Comparison of ENCODE assay signal across 26 cellular contexts in genomic region chr1:84492726-84493125, GRCh38. TPM values are rescaled to one million over a fixed set of nuclear protein-coding genes. Genes with fewer than 3 reads are reported as not detected.
DNase-seq lines count a peak whose midpoint lies in the region; ATAC-seq and TF ChIP-seq lines count a peak whose summit lies in the region.
"Had no signal": no experiment of that assay in that cellular context is flagged by ENCODE, and none has a peak within 500 bp of the region (broad histone marks: within the 10 kb centered on the region; RNA-seq: fewer than 3 reads in every experiment).

No MANE protein-coding gene starts in this region.

- H3K9me3 ChIP-seq in IMR-90 (ENCODE audit: control insufficient read depth, insufficient read depth, low read length) (no peaks in the 10 kb centered on the region), T-helper 17 cell (ENCODE audit: control insufficient read depth, low read length, poor library complexity, severe bottlenecking) (no peaks in the 10 kb centered on the region)
- H3K9me3 ChIP-seq: body of pancreas, neutrophil, Peyer's patch, SJSA1, testis, uterus had no signal

- no peak overlapping the region for H3K4ac ChIP-seq in IMR-90 (ENCODE audit: low read depth, low read length)

- H3K27ac ChIP-seq in IMR-90 (ENCODE audit: insufficient read depth, low read length): no peak overlapping the region
- H3K27ac ChIP-seq: body of pancreas, epithelial cell of prostate, neutrophil, Peyer's patch, SJSA1, testis, uterus had no signal

- H3K14ac ChIP-seq in IMR-90 (replicated peaks; ENCODE audit: low read depth, low read length): no peak overlapping the region

- no TSS peak for BruUV-seq in IMR-90 (replicated peaks; lab: Mats Ljungman, UMichigan)

- no peak overlapping the region for H2BK20ac ChIP-seq in IMR-90 (ENCODE audit: low read depth, low read length)

- no peak overlapping the region for H4K91ac ChIP-seq in IMR-90 (ENCODE audit: insufficient read depth, low read depth, low read length)

- no peak overlapping the region for H2BK5ac ChIP-seq in IMR-90 (ENCODE audit: low read depth, low read length, poor library complexity, severe bottlenecking)

- H2AK9ac ChIP-seq in IMR-90 (replicated peaks; ENCODE audit: low read depth, low read length, poor library complexity): no peak overlapping the region

- no peak for TF ChIP-seq POLR2A in IMR-90 (IDR thresholded peaks at IDR 0.05; ENCODE audit: low read depth, low read length)

- intact Hi-C loops in IMR-90 (cut with micrococcal nuclease) (no loop called here), left cardiac atrium (cut with DNase I) (no loop called here)

- peaks cover 3% of the 10 kb centered on the region for H3K4me1 ChIP-seq in IMR-90 (ENCODE audit: control insufficient read depth, insufficient read depth, low read length)
- H3K4me1 ChIP-seq: Peyer's patch, SJSA1, testis, uterus had no signal

- ATAC-seq in IMR-90 (ENCODE audit: low read depth) (no peak), T-helper 17 cell (no peak), left cardiac atrium (peak; percentile 36 to 57), HG03097 (IDR thresholded peaks at IDR 0.05; ENCODE audit: low FRiP score, unreplicated experiment) (no peak)
- ATAC-seq: body of pancreas; stimulated activated naive CD8-positive, alpha-beta T cell treated with anti-CD3 and anti-CD28 coated beads, Interleukin-15, Interleukin-2, amounts not matched to agents 100 U/mL and 50 U/mL, for 24 hours had no signal

- no peak for TF ChIP-seq RAD21 in IMR-90 (IDR thresholded peaks at IDR 0.05; ENCODE audit: low read length)

- no peak overlapping the region for H4K5ac ChIP-seq in IMR-90 (ENCODE audit: low read depth, low read length)

- H3K79me1 ChIP-seq in IMR-90 (ENCODE audit: low read depth in 1 of 2, low read length in 2 of 2): peaks cover 13 to 22% of the 10 kb centered on the region in 2 experiments

- H3K9me1 ChIP-seq in IMR-90 (ENCODE audit: insufficient read depth, low read length): peaks cover 3% of the 10 kb centered on the region; the same call in 1 of the 2 replicates

- no peak overlapping the region for H3K9ac ChIP-seq in IMR-90 (ENCODE audit: low read depth, low read length)

- H2AK5ac ChIP-seq in IMR-90 (ENCODE audit: low read depth, low read length): no peak overlapping the region

- WGBS in IMR-90 (ENCODE audit: extremely low coverage in 2 of 2, insufficient read length in 1 of 2), 2 experiments: no CpG with 5 or more reads among the region's 1 CpG

- peaks cover 14% of the 10 kb centered on the region for H3K4me1 Mint-ChIP-seq in T-helper 17 cell

- peaks cover 5% of the 10 kb centered on the region for H3K36me3 Mint-ChIP-seq in T-helper 17 cell (ENCODE audit: low read depth)

- H3K23ac ChIP-seq in IMR-90 (ENCODE audit: low read depth, low read length): no peak overlapping the region

- dilution Hi-C loops in IMR-90 (cut with HindIII; ENCODE audit: low sequenced_read_pairs, unreplicated experiment): no loop called here

- no peak overlapping the region for H3K56ac ChIP-seq in IMR-90 (ENCODE audit: extremely low read depth, insufficient read depth, low read length)

- no peak overlapping the region for H3K4me3 Mint-ChIP-seq in T-helper 17 cell
- H3K4me3 Mint-ChIP-seq: CD4-positive, alpha-beta T cell; naive B cell had no signal

- in situ Hi-C loops in IMR-90 (cut with MboI; ENCODE audit: low sequenced_read_pairs): no loop called here

- no peak overlapping the region for H2AFZ ChIP-seq in IMR-90 (replicated peaks; ENCODE audit: low read length, poor library complexity)

- 0 out of 2 replicates have a peak overlapping the region, but pooled peaks have one; percentile 33 for H3K4me2 ChIP-seq in IMR-90 (ENCODE audit: low read depth, low read length)

- H4K8ac ChIP-seq in IMR-90 (ENCODE audit: low read depth in 2 of 2, low read length in 2 of 2): no peak overlapping the region

- no peak overlapping the region for H2BK15ac ChIP-seq in IMR-90 (ENCODE audit: low read depth, low read length)

- H3K36me3 ChIP-seq in IMR-90 (ENCODE audit: control insufficient read depth, insufficient read depth, low read length): peaks cover 25% of the 10 kb centered on the region

- H3K27ac Mint-ChIP-seq in T-helper 17 cell: peak overlapping the region; percentile 45
- H3K27ac Mint-ChIP-seq: CD4-positive, alpha-beta T cell had no signal

- H3K18ac ChIP-seq in IMR-90 (ENCODE audit: low read depth, low read length): no peak overlapping the region

- no peaks in the 10 kb centered on the region for H4K20me1 ChIP-seq in IMR-90 (ENCODE audit: insufficient read depth, low read length)

- no peak overlapping the region for H2BK120ac ChIP-seq in IMR-90 (ENCODE audit: low read depth, low read length)

- no peaks in the 10 kb centered on the region for H3K27me3 Mint-ChIP-seq in T-helper 17 cell
- H3K27me3 Mint-ChIP-seq: CD4-positive, alpha-beta T cell; naive B cell had no signal

- CTCF ChIA-PET in IMR-90 (lab: Yijun Ruan, JAX): no interaction called here

- DNase-seq in IMR-90: no peak
- DNase-seq in T-helper 17 cell: no peak
- DNase-seq in left cardiac atrium: no peak
- DNase-seq in myocyte (ENCODE audit: low read depth): peak; percentile 56
- no peak for DNase-seq in T-helper 2 cell
- DNase-seq in NCI-H446 treated with DMSO at 0.1 percent for 48 hours (lab: John Stamatoyannopoulos, UW): no peak
- DNase-seq: activated naive CD4-positive, alpha-beta T cell; activated T-cell treated with anti-CD3 and anti-CD28 coated beads, Interleukin-2, amount 50 U/mL, for 48 hours; body of pancreas; CD4-positive, alpha-beta T cell; effector CD4-positive, alpha-beta T cell; head of caudate nucleus; naive B cell; NCI-H1048; NCI-H187 treated with DMSO at 0.1 percent for 48 hours; NCI-H2171 treated with DMSO at 0.1 percent for 48 hours; NCI-H526; Peyer's patch; stimulated activated naive CD8-positive, alpha-beta T cell treated with anti-CD3 and anti-CD28 coated beads, Interleukin-15, Interleukin-2, amounts not matched to agents 100 U/mL and 50 U/mL, for 24 hours; testis; uterus had no signal

- H3K4me3 ChIP-seq in IMR-90 (ENCODE audit: insufficient read depth, low read depth, low read length): no peak overlapping the region
- H3K4me3 ChIP-seq: body of pancreas, Peyer's patch, SJSA1, testis, uterus had no signal

- no peak for TF ChIP-seq CTCF in IMR-90 (conservative IDR thresholded peaks at IDR 0.05; ENCODE audit: low read depth, low read length)

- no peaks in the 10 kb centered on the region for H3K27me3 ChIP-seq in IMR-90 (ENCODE audit: control insufficient read depth, insufficient read depth, low read length)
- H3K27me3 ChIP-seq: body of pancreas, neutrophil, Peyer's patch, SJSA1, testis, uterus had no signal

- POLR2A ChIA-PET in IMR-90 (lab: Charles Lee; ENCODE audit: unreplicated experiment): no interaction called here

TF ChIP-seq in IMR-90, 13 proteins besides CTCF, POLR2A, EP300 and RAD21:
- TF ChIP-seq MXI1 (IDR thresholded peaks at IDR 0.05; ENCODE audit: borderline replicate concordance, low read depth, low read length) (no peak), CEBPB (IDR thresholded peaks at IDR 0.05; ENCODE audit: low read depth, low read length) (peak; percentile 38; the same call in 1 of the 2 replicates)

RNA-seq across cellular contexts. Expression of gene SPATA1, which starts 13.5 kb away (rescaled TPM):
- total RNA-seq in IMR-90 (2012; rRNA removed) (under 0.01 and 0.56 TPM in 2 replicates), T-helper 17 cell (1 to 10 TPM in 1 of 2 donors, not detected in 1; 1.2 TPM), left cardiac atrium (1 to 10 TPM in 1 of 2 donors, under 1 TPM in 1; 0.77 to 2.2 TPM), myocyte (0.19 and 5.9 TPM in 2 replicates)
- polyA plus RNA-seq in IMR-90 (2012; rRNA removed): 0.56 TPM in 1 of 2 replicates, not detected in the other
- polyA plus RNA-seq in IMR-90 (2012; cell fraction: cytosol; rRNA removed): not detected in 2 replicates
- polyA plus RNA-seq in IMR-90 (2012; cell fraction: nucleus; rRNA removed; ENCODE audit: low replicate concordance): 0.42 TPM in 1 of 2 replicates, not detected in the other
- 1.3 TPM for polyA plus RNA-seq in myocyte (2012)
- total RNA-seq: kidney epithelial cell had no signal

RNA-seq across cellular contexts. Expression of gene GNG5, which starts 13.7 kb away (rescaled TPM):
- total RNA-seq in IMR-90 (2012; rRNA removed) (30.8 and 36.4 TPM in 2 replicates), T-helper 17 cell (10 to 100 TPM; 27.6 to 34.8 TPM), left cardiac atrium (100 to 1,000 TPM; 141 to 155 TPM), myocyte (97.8 and 157 TPM in 2 replicates)
- polyA plus RNA-seq in IMR-90 (2012; rRNA removed): 128 and 162 TPM in 2 replicates
- polyA plus RNA-seq in IMR-90 (2012; cell fraction: cytosol; rRNA removed): 130 and 137 TPM in 2 replicates
- 27.7 and 58.0 TPM in 2 replicates for polyA plus RNA-seq in IMR-90 (2012; cell fraction: nucleus; rRNA removed; ENCODE audit: low replicate concordance)
- 200 TPM for polyA plus RNA-seq in myocyte (2012)

RNA-seq across cellular contexts. Expression of gene RPF1, which starts 13.7 kb away (rescaled TPM):
- 30.3 and 45.3 TPM in 2 replicates for total RNA-seq in IMR-90 (2012; rRNA removed)
- polyA plus RNA-seq in IMR-90 (2012; rRNA removed): 27.2 and 28.4 TPM in 2 replicates
- polyA plus RNA-seq in IMR-90 (2012; cell fraction: cytosol; rRNA removed): 12.7 and 42.8 TPM in 2 replicates
- polyA plus RNA-seq in IMR-90 (2012; cell fraction: nucleus; rRNA removed; ENCODE audit: low replicate concordance): 3.8 and 13.9 TPM in 2 replicates
- 10 to 100 TPM; 41.0 to 52.7 TPM for total RNA-seq in T-helper 17 cell
- total RNA-seq in left cardiac atrium: 10 to 100 TPM; 28.5 to 32.1 TPM
- 34.1 and 36.0 TPM in 2 replicates for total RNA-seq in myocyte
- polyA plus RNA-seq in myocyte (2012): 20.1 TPM

Comparison
In these comparisons a context has a peak if more than half of its experiments do, and no peak if none do; other contexts are left out.
1. ATAC-seq: peak in left cardiac atrium (2 of 2); none in IMR-90 (single experiment), T-helper 17 cell (single experiment) and HG03097 (single experiment).